Comparison of ENCODE assay signal across 1 cellular context in genomic region chr1:145662502-145662901, GRCh38.
TF ChIP-seq lines count a peak whose summit lies in the region.

No MANE protein-coding gene starts in this region.

TF ChIP-seq in K562, 482 proteins besides CTCF, POLR2A, EP300 and RAD21:
- peak; percentile 76 for TF ChIP-seq NFIC (IDR thresholded peaks at IDR 0.05)
